Comparison of ENCODE assay signal across 1 cellular context in the genomic region with DNA sequence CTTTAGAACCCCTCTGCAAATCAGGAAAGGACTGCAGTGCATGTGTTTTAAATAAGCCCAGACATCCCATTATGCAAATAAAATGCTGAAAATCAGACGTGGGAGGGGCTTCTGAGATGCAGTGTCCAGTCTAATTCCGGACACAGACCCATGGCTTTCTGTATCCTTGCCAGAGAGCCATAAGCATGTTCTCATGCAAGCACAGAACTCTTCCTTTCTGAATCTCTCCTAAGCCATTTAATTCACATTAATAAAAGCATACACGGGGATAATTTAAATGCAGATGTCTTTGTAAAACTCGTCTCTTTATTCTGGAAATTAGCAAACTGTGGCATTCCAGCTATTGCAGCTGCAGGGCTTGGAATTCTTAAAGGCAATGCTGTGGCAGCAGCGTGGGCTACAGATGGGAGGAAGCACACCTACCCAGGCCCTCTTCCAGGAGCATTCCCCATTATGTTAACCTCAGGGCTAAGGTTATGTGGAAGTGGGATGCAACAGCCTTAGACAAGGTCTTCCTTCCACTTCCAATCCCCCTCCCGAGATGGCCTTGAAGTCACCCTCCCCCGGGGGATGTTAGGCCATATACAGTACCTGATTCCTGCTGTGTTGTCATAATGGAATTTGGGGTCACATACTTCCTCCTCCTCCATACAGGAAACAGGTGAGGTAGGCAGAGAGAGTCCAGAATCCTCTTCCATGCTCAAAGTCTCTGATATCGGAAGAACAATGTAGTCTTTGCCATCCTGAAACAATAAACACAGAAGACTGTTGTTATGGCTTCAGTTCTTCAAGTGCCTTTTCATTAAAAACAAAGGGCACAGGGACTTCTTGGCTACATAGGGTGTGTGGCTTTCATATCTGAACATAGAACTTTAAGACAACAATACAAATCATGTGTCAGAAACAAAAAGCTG.
TF ChIP-seq lines count a peak whose summit lies in the region.

No MANE protein-coding gene starts in this region.

TF ChIP-seq in SK-N-SH treated with all-trans-retinoic acid at 6 μM for 48 hours, 23 proteins besides CTCF, POLR2A, EP300 and RAD21:
- TF ChIP-seq, protein P1, sequence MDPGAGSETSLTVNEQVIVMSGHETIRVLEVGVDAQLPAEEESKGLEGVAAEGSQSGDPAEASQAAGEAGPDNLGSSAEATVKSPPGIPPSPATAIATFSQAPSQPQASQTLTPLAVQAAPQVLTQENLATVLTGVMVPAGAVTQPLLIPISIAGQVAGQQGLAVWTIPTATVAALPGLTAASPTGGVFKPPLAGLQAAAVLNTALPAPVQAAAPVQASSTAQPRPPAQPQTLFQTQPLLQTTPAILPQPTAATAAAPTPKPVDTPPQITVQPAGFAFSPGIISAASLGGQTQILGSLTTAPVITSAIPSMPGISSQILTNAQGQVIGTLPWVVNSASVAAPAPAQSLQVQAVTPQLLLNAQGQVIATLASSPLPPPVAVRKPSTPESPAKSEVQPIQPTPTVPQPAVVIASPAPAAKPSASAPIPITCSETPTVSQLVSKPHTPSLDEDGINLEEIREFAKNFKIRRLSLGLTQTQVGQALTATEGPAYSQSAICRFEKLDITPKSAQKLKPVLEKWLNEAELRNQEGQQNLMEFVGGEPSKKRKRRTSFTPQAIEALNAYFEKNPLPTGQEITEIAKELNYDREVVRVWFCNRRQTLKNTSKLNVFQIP (CRISPR knock-in tag; IDR thresholded peaks at IDR 0.05; ENCODE audit: borderline replicate concordance, low read depth) = no peak
- TF ChIP-seq RARB (CRISPR knock-in tag; IDR thresholded peaks at IDR 0.05) (no peak), CSDC2 (CRISPR knock-in tag; IDR thresholded peaks at IDR 0.05) (no peak), ZC3H10 (CRISPR knock-in tag; IDR thresholded peaks at IDR 0.05) (no peak), ESRRG (CRISPR knock-in tag; IDR thresholded peaks at IDR 0.05) (no peak), CREB5 (CRISPR knock-in tag; IDR thresholded peaks at IDR 0.05; ENCODE audit: low read depth) (no peak), ZFP30 (CRISPR knock-in tag; IDR thresholded peaks at IDR 0.05) (no peak)
